ENCODE assay signal across 8 cellular contexts in the genomic region with DNA sequence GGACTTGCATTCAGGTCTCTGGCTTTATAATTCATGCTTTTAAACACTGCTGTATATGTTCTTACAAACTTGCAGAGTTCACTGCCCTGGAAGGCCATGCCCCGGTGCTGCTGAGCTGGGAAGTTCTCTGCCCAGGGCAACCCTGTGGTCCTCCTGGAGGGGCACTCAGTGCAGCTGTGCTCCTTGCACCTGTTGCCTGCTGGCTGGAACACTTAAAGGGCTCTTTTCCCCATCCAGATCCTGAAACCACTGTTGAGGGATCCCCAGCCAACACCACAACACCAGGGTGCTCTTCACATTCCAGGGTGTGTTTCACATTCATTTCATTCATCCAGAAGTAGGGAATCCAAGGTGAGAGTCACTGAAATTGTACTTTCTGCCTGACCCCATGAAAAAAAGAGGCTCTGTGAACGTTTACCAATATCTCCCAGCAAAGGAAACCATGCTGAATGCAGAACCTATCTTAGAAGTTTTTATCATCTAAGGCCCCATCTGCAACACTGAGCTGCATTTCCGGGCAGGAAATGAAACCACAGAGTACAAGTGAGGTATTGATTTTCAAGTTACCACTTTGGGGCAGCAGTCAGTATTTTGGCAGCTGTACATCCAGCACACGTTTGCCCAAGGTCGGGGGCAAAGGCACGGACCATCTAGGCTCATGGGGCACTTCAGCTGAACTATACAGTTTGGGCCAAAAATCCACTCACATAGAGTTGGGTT. TPM values are rescaled to one million over a fixed set of nuclear protein-coding genes. Genes with fewer than 3 reads are reported as not detected.
DNase-seq lines count a peak whose midpoint lies in the region; ATAC-seq and TF ChIP-seq lines count a peak whose summit lies in the region.

No MANE protein-coding gene starts in this region.

- peak overlapping the region; percentile 79 for H3K27ac ChIP-seq in BLaER1

- 49 to 56% methylated on average over 6 of the region's 6 CpGs for WGBS in lower leg skin, 2 donors

- ATAC-seq in HG03139 (IDR thresholded peaks at IDR 0.05; ENCODE audit: unreplicated experiment) (peak; percentile 88), esophagus mucosa (peak; percentile 25)

- H3K9me3 ChIP-seq in BLaER1: peaks cover 5% of the 10 kb centered on the region; the same call in 1 of the 2 replicates

- no peak for TF ChIP-seq CTCF in lower leg skin (IDR thresholded peaks at IDR 0.05)

- peak; percentile 53 for TF ChIP-seq POLR2A in GM19099 (IDR thresholded peaks at IDR 0.05; ENCODE audit: extremely low read depth, insufficient read length, low read depth)
- no peak for TF ChIP-seq POLR2A in lower leg skin (IDR thresholded peaks at IDR 0.05)

- intact Hi-C loops in lower leg skin (cut with DNase I; ENCODE audit: low total_unique reads): no loop called here

- H4K20me1 ChIP-seq in BLaER1: no peaks in the 10 kb centered on the region

- no peaks in the 10 kb centered on the region for H3K36me3 ChIP-seq in BLaER1

- peak overlapping the region; percentile 94 for H3K4me2 ChIP-seq in BLaER1

- DNase-seq in SKM-1 (lab: John Stamatoyannopoulos, UW; ENCODE audit: unreplicated experiment) (peak; percentile 32), DMS153 (lab: John Stamatoyannopoulos, UW) (no peak), lower leg skin (ENCODE audit: low spot score in 2 of 2) (no peak), LoVo (ENCODE audit: low spot score) (no peak)

- peak overlapping the region; percentile 53 for H3K4me3 ChIP-seq in BLaER1
- H3K4me3 ChIP-seq in lower leg skin (ENCODE audit: low read depth, poor library complexity, severe bottlenecking): no peak overlapping the region

- no peaks in the 10 kb centered on the region for H3K27me3 ChIP-seq in BLaER1

- peak overlapping the region; percentile 66; the same call in 1 of the 2 replicates for H3K9ac ChIP-seq in BLaER1

- peaks cover 71% of the 10 kb centered on the region for H3K4me1 ChIP-seq in BLaER1

RNA-seq across cellular contexts. Expression of a gene that starts 16.4 kb away (rescaled TPM):
- total RNA-seq in esophagus mucosa: 6.3 TPM
- 10 to 100 TPM; 12.3 to 16.3 (median 15.0) TPM for total RNA-seq in lower leg skin
